32 cellular contexts compared by ENCODE assay signal in the genomic region with DNA sequence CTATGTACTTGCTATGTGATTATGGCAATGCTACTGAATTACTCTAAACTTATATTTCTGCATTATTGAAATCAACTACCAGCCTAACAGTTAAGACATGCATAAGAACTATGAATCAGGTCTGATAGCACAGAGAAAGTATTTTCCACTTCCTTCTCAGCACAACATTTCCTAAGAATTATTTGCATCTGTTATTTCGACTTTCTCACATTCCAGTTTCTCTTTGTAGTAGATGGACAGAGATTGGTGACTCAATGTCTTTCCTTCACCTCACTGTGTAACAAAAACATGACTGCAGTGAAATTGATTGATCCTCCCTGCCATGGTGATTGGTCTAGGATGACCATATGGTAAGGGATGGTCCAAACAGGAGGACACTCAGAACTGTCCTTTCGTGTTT. TPM values are rescaled to one million over a fixed set of nuclear protein-coding genes. Genes with fewer than 3 reads are reported as not detected.
DNase-seq lines count a peak whose midpoint lies in the region; ATAC-seq and TF ChIP-seq lines count a peak whose summit lies in the region.
"Had no signal": no experiment of that assay in that cellular context is flagged by ENCODE, and none has a peak within 500 bp of the region (broad histone marks: within the 10 kb centered on the region; RNA-seq: fewer than 3 reads in every experiment).

No MANE protein-coding gene starts in this region.

- H3K4me3 Mint-ChIP-seq in nephron progenitor cell, result no peak overlapping the region
- H3K4me3 Mint-ChIP-seq: activated CD4-positive, alpha-beta T cell treated with anti-CD3 and anti-CD28 coated beads, Interleukin-2, amount 10 ng/mL, durations not matched to agents 24 days and 14 days; activated T-cell treated with anti-CD3 and anti-CD28 coated beads, Interleukin-2, amount 50 U/mL, for 4 hours; effector memory CD8-positive, alpha-beta T cell; nephron; type B pancreatic cell had no signal

- peak overlapping the region; percentile 29 for H3K27ac ChIP-seq in RWPE2 (ENCODE audit: poor library complexity, severe bottlenecking)
- no peak overlapping the region for H3K27ac ChIP-seq in stomach
- H3K27ac ChIP-seq: brain microvascular endothelial cell, C4-2B, esophagus squamous epithelium, ovary, PC-9 had no signal

- peaks cover 3% of the 10 kb centered on the region for H3K27me3 Mint-ChIP-seq in nephron progenitor cell (ENCODE audit: low read depth, poor library complexity)

- peak overlapping the region; percentile 3 for H3K27ac Mint-ChIP-seq in nephron progenitor cell
- H3K27ac Mint-ChIP-seq: activated CD4-positive, alpha-beta T cell treated with anti-CD3 and anti-CD28 coated beads, Interleukin-2, amount 10 ng/mL, durations not matched to agents 24 days and 14 days; effector memory CD8-positive, alpha-beta T cell; nephron; type B pancreatic cell had no signal

- H3K4me1 ChIP-seq in RWPE2 (ENCODE audit: insufficient read depth, poor library complexity, severe bottlenecking), result peaks cover 10% of the 10 kb centered on the region
- H3K4me1 ChIP-seq in stomach, result peaks cover 0 to 20% (median under 1%) of the 10 kb centered on the region in 4 donors
- H3K4me1 ChIP-seq: Caco-2, spleen had no signal

- H3K36me3 ChIP-seq in RWPE2 (ENCODE audit: low read depth) (no peaks in the 10 kb centered on the region), MG63 (no peaks in the 10 kb centered on the region), stomach (no peaks in the 10 kb centered on the region)
- H3K36me3 ChIP-seq: brain microvascular endothelial cell, esophagus squamous epithelium, ovary, spleen, WERI-Rb-1 had no signal

- H3K27me3 ChIP-seq in RWPE2 (ENCODE audit: insufficient read depth, poor library complexity, severe bottlenecking) (no peaks in the 10 kb centered on the region), MG63 (no peaks in the 10 kb centered on the region), stomach (no peaks in the 10 kb centered on the region)
- H3K27me3 ChIP-seq: brain microvascular endothelial cell, ovary had no signal

- H3K36me3 Mint-ChIP-seq in nephron progenitor cell (ENCODE audit: low read depth), result no peaks in the 10 kb centered on the region
- H3K36me3 Mint-ChIP-seq: type B pancreatic cell had no signal

- H3K9me3 ChIP-seq in RWPE2 (ENCODE audit: severe bottlenecking) (no peaks in the 10 kb centered on the region), MG63 (0 out of 2 replicates have a peak, but pooled peaks cover 2% of the 10 kb centered on the region), stomach (no peaks in the 10 kb centered on the region)
- H3K9me3 ChIP-seq: esophagus squamous epithelium, ovary had no signal

- H3K4me1 Mint-ChIP-seq in nephron progenitor cell, result peaks cover 16% of the 10 kb centered on the region
- H3K4me1 Mint-ChIP-seq: nephron had no signal

- ATAC-seq in RWPE2 (ENCODE audit: low read depth), result peak; percentile 64
- no peak for ATAC-seq in GM21717 (IDR thresholded peaks at IDR 0.05; ENCODE audit: unreplicated experiment)
- ATAC-seq: activated T-cell treated with anti-CD3 and anti-CD28 coated beads, Interleukin-2, amount 50 U/mL, for 4 hours; effector memory CD8-positive, alpha-beta T cell had no signal

- TF ChIP-seq POLR2A in stomach (IDR thresholded peaks at IDR 0.05), result no peak

- no peak for TF ChIP-seq EP300 in stomach (IDR thresholded peaks at IDR 0.05)

- intact Hi-C loops in stomach (cut with DNase I; ENCODE audit: low total_unique reads), result no loop called here

- DNase-seq in ELR (ENCODE audit: low read depth) (peak; percentile 71), RWPE2 (ENCODE audit: low spot score) (no peak), epithelial cell of esophagus (ENCODE audit: low read depth) (peak; percentile 86), nephron progenitor cell (no peak), MG63 (no peak), stomach (no peak), Ammon's horn (ENCODE audit: low spot score) (no peak)
- DNase-seq: activated CD4-positive, alpha-beta T cell treated with anti-CD3 and anti-CD28 coated beads, Interleukin-2, amount 10 ng/mL, durations not matched to agents 24 days and 14 days; activated gamma-delta T cell treated with Interleukin-2 at 50 U/mL for 16 hours; activated T-cell treated with anti-CD3 and anti-CD28 coated beads, Interleukin-2, amount 50 U/mL, for 4 hours; brain microvascular endothelial cell; Caco-2; DMS79; effector memory CD8-positive, alpha-beta T cell; esophagus squamous epithelium; NCI-H146; NCI-H510A; ovary; PC-9; Right ventricle myocardium superior; spleen; substantia nigra; T-helper 9 cell; WERI-Rb-1 had no signal

- H3K4me3 ChIP-seq in RWPE2 (ENCODE audit: severe bottlenecking), result no peak overlapping the region
- no peak overlapping the region for H3K4me3 ChIP-seq in epithelial cell of esophagus (ENCODE audit: low read length)
- H3K4me3 ChIP-seq in MG63, result no peak overlapping the region
- no peak overlapping the region for H3K4me3 ChIP-seq in stomach
- H3K4me3 ChIP-seq: esophagus squamous epithelium, ovary, PC-9, spleen had no signal

- 58 to 73% (median 66%) methylated on average over 2 of the region's 2 CpGs for WGBS in stomach, 5 donors

- TF ChIP-seq CTCF in RWPE2 (IDR thresholded peaks at IDR 0.05; ENCODE audit: poor library complexity, severe bottlenecking) (no peak), epithelial cell of esophagus (IDR thresholded peaks at IDR 0.05; ENCODE audit: insufficient read depth, low read depth, low read length, missing control alignments) (no peak), nephron progenitor cell (IDR thresholded peaks at IDR 0.05) (no peak), stomach (IDR thresholded peaks at IDR 0.05) (no peak)

- peaks cover 10% of the 10 kb centered on the region for H3K9me3 Mint-ChIP-seq in nephron progenitor cell
- H3K9me3 Mint-ChIP-seq: activated CD4-positive, alpha-beta T cell treated with anti-CD3 and anti-CD28 coated beads, Interleukin-2, amount 10 ng/mL, durations not matched to agents 24 days and 14 days; activated T-cell treated with anti-CD3 and anti-CD28 coated beads, Interleukin-2, amount 50 U/mL, for 4 hours; effector memory CD8-positive, alpha-beta T cell; type B pancreatic cell had no signal

RNA-seq across cellular contexts. Expression of a gene that starts 13.1 kb away (rescaled TPM):
- total RNA-seq in MG63 (2014; rRNA removed; shearing (Covaris generic); ENCODE audit: low replicate concordance), result 6.5 and 17.8 TPM in 2 replicates
- 1 to 10 TPM in 2 of 5 donors, under 1 TPM in 2, not detected in 1; 0.45 to 7.0 (median 1.5) TPM for total RNA-seq in stomach
- 10 to 100 TPM in 1 of 3 donors, 1 to 10 TPM in 1, under 1 TPM in 1; 0.83 to 37.5 (median 1.7) TPM for polyA plus RNA-seq in stomach
- total RNA-seq: activated CD4-positive, alpha-beta T cell treated with anti-CD3 and anti-CD28 coated beads, Interleukin-2, amount 10 ng/mL, durations not matched to agents 24 days and 14 days; activated T-cell treated with anti-CD3 and anti-CD28 coated beads, Interleukin-2, amount 50 U/mL, for 4 hours; Caco-2; esophagus squamous epithelium; glomerular endothelial cell; liver; PC-9; Right ventricle myocardium superior; spleen had no signal
- polyA plus RNA-seq: liver, spleen had no signal

RNA-seq across cellular contexts. Expression of a gene that starts 32.4 kb away (rescaled TPM):
- total RNA-seq in MG63 (2014; rRNA removed; shearing (Covaris generic); ENCODE audit: low replicate concordance), result not detected in 2 replicates
- total RNA-seq in stomach, result 10 to 100 TPM in 1 of 5 donors, 1 to 10 TPM in 1, under 1 TPM in 1, not detected in 2; 0.89 to 13.4 (median 3.8) TPM
- polyA plus RNA-seq in stomach, result 100 to 1,000 TPM in 1 of 3 donors, 10 to 100 TPM in 1, 1 to 10 TPM in 1; 3.0 to 127 (median 11.2) TPM
- total RNA-seq: activated CD4-positive, alpha-beta T cell treated with anti-CD3 and anti-CD28 coated beads, Interleukin-2, amount 10 ng/mL, durations not matched to agents 24 days and 14 days; activated T-cell treated with anti-CD3 and anti-CD28 coated beads, Interleukin-2, amount 50 U/mL, for 4 hours; Right ventricle myocardium superior had no signal

RNA-seq across cellular contexts. Expression of a gene that starts 44.5 kb away (rescaled TPM):
- total RNA-seq in MG63 (2014; rRNA removed; shearing (Covaris generic); ENCODE audit: low replicate concordance), result 0.12 TPM in 1 of 2 replicates, not detected in the other
- not detected for total RNA-seq in stomach
- 1 to 10 TPM in 2 of 3 donors, under 1 TPM in 1; 0.46 to 2.4 (median 1.4) TPM for polyA plus RNA-seq in stomach
- total RNA-seq: activated CD4-positive, alpha-beta T cell treated with anti-CD3 and anti-CD28 coated beads, Interleukin-2, amount 10 ng/mL, durations not matched to agents 24 days and 14 days; activated T-cell treated with anti-CD3 and anti-CD28 coated beads, Interleukin-2, amount 50 U/mL, for 4 hours; Caco-2; glomerular endothelial cell; LHCN-M2; liver; ovary; PC-9; Right ventricle myocardium superior had no signal
- polyA plus RNA-seq: liver, ovary had no signal

RNA-seq across cellular contexts. Expression of a gene that starts 49.9 kb away (rescaled TPM):
- total RNA-seq in MG63 (2014; rRNA removed; shearing (Covaris generic); ENCODE audit: low replicate concordance), result 0.10 and 3.0 TPM in 2 replicates
- total RNA-seq in stomach, result 1 to 10 TPM in 1 of 5 donors, under 1 TPM in 1, not detected in 3; 0.92 to 4.2 TPM
- 1 to 10 TPM in 1 of 3 donors, under 1 TPM in 2; 0.10 to 8.8 (median 0.46) TPM for polyA plus RNA-seq in stomach
- total RNA-seq: activated CD4-positive, alpha-beta T cell treated with anti-CD3 and anti-CD28 coated beads, Interleukin-2, amount 10 ng/mL, durations not matched to agents 24 days and 14 days; esophagus squamous epithelium; LHCN-M2; liver; mucosa of gallbladder; PC-9; Right ventricle myocardium superior had no signal
- polyA plus RNA-seq: liver had no signal

Comparison
In these comparisons a context has a peak if more than half of its experiments do, and no peak if none do; other contexts are left out.
1. DNase-seq: peak in ELR (single experiment) and epithelial cell of esophagus (single experiment); none in RWPE2 (single experiment), nephron progenitor cell (single experiment), MG63 (single experiment), stomach (single experiment) and Ammon's horn (single experiment).